In genomic region chr7:114835303-114835702, GRCh38 we compare ENCODE assay signal across 16 cellular contexts.
DNase-seq lines count a peak whose midpoint lies in the region; ATAC-seq and TF ChIP-seq lines count a peak whose summit lies in the region.
"Had no signal": no experiment of that assay in that cellular context is flagged by ENCODE, and none has a peak within 500 bp of the region (broad histone marks: within the 10 kb centered on the region; RNA-seq: fewer than 3 reads in every experiment).

No MANE protein-coding gene starts in this region.

- in situ Hi-C loops in GM13977 (cut with MboI; ENCODE audit: low pct_unique_long_range_greater_than_20kb, low sequenced_read_pairs, unreplicated experiment) = no loop called here

- H3K4me3 ChIP-seq in OCI-LY3 (ENCODE audit: low read length) = no peak overlapping the region

- peaks cover 6% of the 10 kb centered on the region for H3K27me3 Mint-ChIP-seq in activated CD8-positive, alpha-beta memory T cell treated with anti-CD3 and anti-CD28 coated beads, Interleukin-2, amount 10 ng/mL, durations not matched to agents 7 days and 5 days

- H2AFZ ChIP-seq in OCI-LY3 (ENCODE audit: low read depth, low read length) = peak overlapping the region; percentile 39; the same call in 1 of the 2 replicates

- peak overlapping the region; percentile 24 for H3K27ac Mint-ChIP-seq in activated CD8-positive, alpha-beta memory T cell treated with anti-CD3 and anti-CD28 coated beads, Interleukin-2, amount 10 ng/mL, durations not matched to agents 7 days and 5 days
- H3K27ac Mint-ChIP-seq in stimulated activated effector memory CD8-positive, alpha-beta T cell treated with anti-CD3 and anti-CD28 coated beads, Interleukin-12 subunit alpha, Interleukin-12 subunit beta, amount 100 ng/mL, for 72 hours = peak overlapping the region; percentile 52
- H3K27ac Mint-ChIP-seq: CD8-positive, alpha-beta T cell had no signal

- no peak overlapping the region for H3K4me3 Mint-ChIP-seq in activated CD8-positive, alpha-beta memory T cell treated with anti-CD3 and anti-CD28 coated beads, Interleukin-2, amount 10 ng/mL, durations not matched to agents 7 days and 5 days
- no peak overlapping the region for H3K4me3 Mint-ChIP-seq in stimulated activated effector memory CD8-positive, alpha-beta T cell treated with anti-CD3 and anti-CD28 coated beads, Interleukin-12 subunit alpha, Interleukin-12 subunit beta, amount 100 ng/mL, for 72 hours
- H3K4me3 Mint-ChIP-seq: CD8-positive, alpha-beta T cell had no signal

- CTCF ChIA-PET in activated CD8-positive, alpha-beta memory T cell treated with anti-CD3 and anti-CD28 coated beads, Interleukin-2, amount 10 ng/mL, durations not matched to agents 7 days and 5 days (lab: Charles Lee) = no interaction called here

- H3K4me2 ChIP-seq in OCI-LY3 (ENCODE audit: low read length) = 0 out of 2 replicates have a peak overlapping the region, but pooled peaks have one; percentile 2

- no peak overlapping the region for H3K9ac ChIP-seq in OCI-LY3 (ENCODE audit: low read length)

- TF ChIP-seq CTCF in GM13977 (IDR thresholded peaks at IDR 0.05; ENCODE audit: extremely low read depth, insufficient read depth, missing control alignments) = no peak
- TF ChIP-seq CTCF in OCI-LY3 (IDR thresholded peaks at IDR 0.05; ENCODE audit: low read depth, low read length) = no peak

- no peaks in the 10 kb centered on the region for H3K9me3 ChIP-seq in OCI-LY3 (ENCODE audit: insufficient read depth, low read length)

- H4K20me1 ChIP-seq in OCI-LY3 (ENCODE audit: insufficient read depth, low read length) = no peaks in the 10 kb centered on the region

- H3K36me3 Mint-ChIP-seq in activated CD8-positive, alpha-beta memory T cell treated with anti-CD3 and anti-CD28 coated beads, Interleukin-2, amount 10 ng/mL, durations not matched to agents 7 days and 5 days = peaks cover 8% of the 10 kb centered on the region
- H3K36me3 Mint-ChIP-seq in stimulated activated effector memory CD8-positive, alpha-beta T cell treated with anti-CD3 and anti-CD28 coated beads, Interleukin-12 subunit alpha, Interleukin-12 subunit beta, amount 100 ng/mL, for 72 hours = no peaks in the 10 kb centered on the region
- H3K36me3 Mint-ChIP-seq: CD8-positive, alpha-beta T cell had no signal

- H3K4me1 Mint-ChIP-seq in activated CD8-positive, alpha-beta memory T cell treated with anti-CD3 and anti-CD28 coated beads, Interleukin-2, amount 10 ng/mL, durations not matched to agents 7 days and 5 days = peaks cover 28% of the 10 kb centered on the region
- H3K4me1 Mint-ChIP-seq in stimulated activated effector memory CD8-positive, alpha-beta T cell treated with anti-CD3 and anti-CD28 coated beads, Interleukin-12 subunit alpha, Interleukin-12 subunit beta, amount 100 ng/mL, for 72 hours = peaks cover 36% of the 10 kb centered on the region

- no peak overlapping the region; the same call in 1 of the 2 replicates for H3K27ac ChIP-seq in OCI-LY3 (ENCODE audit: low read length)

- no peak for DNase-seq in activated CD8-positive, alpha-beta memory T cell treated with anti-CD3 and anti-CD28 coated beads, Interleukin-2, amount 10 ng/mL, durations not matched to agents 7 days and 5 days
- DNase-seq in activated CD8-positive, alpha-beta memory T cell treated with anti-CD3 and anti-CD28 coated beads, Interleukin-2, amount 50 U/mL, for 48 hours = no peak
- DNase-seq in GM13977 (ENCODE audit: low spot score) = peak; percentile 37
- DNase-seq in stimulated activated effector memory CD8-positive, alpha-beta T cell treated with anti-CD3 and anti-CD28 coated beads, Interleukin-12 subunit alpha, Interleukin-12 subunit beta, amount 100 ng/mL, for 72 hours (ENCODE audit: low spot score in 2 of 2) = no peak
- no peak for DNase-seq in pons (ENCODE audit: low spot score)
- DNase-seq in DMS53 treated with DMSO at 0.1 percent for 48 hours (lab: John Stamatoyannopoulos, UW; ENCODE audit: unreplicated experiment) = no peak
- DNase-seq: AML-193; C1 segment of cervical spinal cord; CD8-positive, alpha-beta T cell; Kasumi-1; NCI-H1694 treated with DMSO at 0.1 percent for 48 hours; NCI-H446 treated with DMSO at 0.1 percent for 48 hours; NCI-H526 treated with DMSO at 0.1 percent for 48 hours had no signal

- no peak for ATAC-seq in activated CD8-positive, alpha-beta memory T cell treated with anti-CD3 and anti-CD28 coated beads, Interleukin-2, amount 10 ng/mL, durations not matched to agents 7 days and 5 days
- ATAC-seq in stimulated activated effector memory CD8-positive, alpha-beta T cell treated with anti-CD3 and anti-CD28 coated beads, Interleukin-12 subunit alpha, Interleukin-12 subunit beta, amount 100 ng/mL, for 72 hours = no peak
- ATAC-seq: CD8-positive, alpha-beta T cell; Panc1; SK-N-SH treated with all-trans-retinoic acid at 6 μM for 48 hours had no signal

- H3K9me3 Mint-ChIP-seq in activated CD8-positive, alpha-beta memory T cell treated with anti-CD3 and anti-CD28 coated beads, Interleukin-2, amount 10 ng/mL, durations not matched to agents 7 days and 5 days (ENCODE audit: low read depth) = no peaks in the 10 kb centered on the region
- no peaks in the 10 kb centered on the region for H3K9me3 Mint-ChIP-seq in stimulated activated effector memory CD8-positive, alpha-beta T cell treated with anti-CD3 and anti-CD28 coated beads, Interleukin-12 subunit alpha, Interleukin-12 subunit beta, amount 100 ng/mL, for 72 hours
- H3K9me3 Mint-ChIP-seq: CD8-positive, alpha-beta T cell had no signal

- no peaks in the 10 kb centered on the region for H3K27me3 ChIP-seq in OCI-LY3 (ENCODE audit: low read depth, low read length)

- H3K36me3 ChIP-seq in OCI-LY3 (replicated peaks; ENCODE audit: low read depth, low read length) = peaks cover 13% of the 10 kb centered on the region

- peaks cover 62% of the 10 kb centered on the region for H3K4me1 ChIP-seq in OCI-LY3 (ENCODE audit: low read length)

- no peaks in the 10 kb centered on the region for H3K79me2 ChIP-seq in OCI-LY3 (ENCODE audit: low read length)
